28 cellular contexts compared by ENCODE assay signal in the genomic region with DNA sequence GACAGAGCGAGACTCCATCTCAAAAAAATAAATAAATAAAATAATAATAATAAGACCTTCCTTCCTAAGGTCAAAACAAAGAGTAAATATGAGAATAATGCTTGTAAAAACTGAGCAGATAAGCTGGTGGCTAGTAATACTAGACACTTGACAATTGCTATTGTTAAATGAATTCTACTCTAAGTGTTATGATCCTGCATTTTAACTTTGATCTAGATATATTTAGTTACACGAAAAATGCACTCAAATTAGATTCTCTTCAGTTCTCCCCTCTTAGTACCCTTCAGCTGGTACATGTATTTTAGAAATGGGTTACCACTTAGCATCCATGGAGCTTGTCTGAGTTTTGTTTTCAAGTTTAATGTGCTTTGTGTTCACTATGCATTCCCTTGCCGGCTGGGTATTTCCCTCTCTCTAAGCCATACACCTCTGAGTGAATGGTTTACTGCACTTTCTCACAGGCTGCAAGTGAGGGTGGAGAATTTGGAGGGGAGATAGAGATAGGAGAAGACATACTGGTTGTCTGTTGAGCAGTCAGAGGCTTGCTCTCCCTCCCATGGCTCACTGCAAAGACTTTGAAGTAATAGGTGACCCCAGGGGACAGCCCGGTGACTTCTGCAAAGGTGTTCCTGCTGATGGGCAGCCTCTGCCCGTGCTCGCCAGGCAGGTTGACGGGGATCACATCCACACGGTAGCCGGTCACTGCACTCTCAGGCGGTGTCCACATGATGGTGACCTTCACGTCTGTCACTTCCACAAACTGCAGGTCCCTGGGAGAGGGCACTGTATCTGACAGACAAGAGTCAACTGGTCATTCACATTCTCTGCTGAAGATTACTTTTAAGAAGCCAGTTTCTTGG. TPM values are rescaled to one million over a fixed set of nuclear protein-coding genes. Genes with fewer than 3 reads are reported as not detected.
A peak's percentile ranks its signal among the peaks of the same experiment; 100 is the strongest.
DNase-seq lines count a peak whose midpoint lies in the region; ATAC-seq, FAIRE-seq and TF ChIP-seq lines count a peak whose summit lies in the region.
"Had no signal": no experiment of that assay in that cellular context is flagged by ENCODE, and none has a peak within 500 bp of the region (broad histone marks: within the 10 kb centered on the region; RNA-seq: fewer than 3 reads in every experiment).

No MANE protein-coding gene starts in this region.

- peak overlapping the region; percentile 5 for H3K4me3 Mint-ChIP-seq in chondrocyte (ENCODE audit: unreplicated experiment)
- H3K4me3 Mint-ChIP-seq: activated CD4-positive, alpha-beta memory T cell treated with anti-CD3 and anti-CD28 coated beads, Interleukin-2, amount 10 ng/mL, durations not matched to agents 7 days and 5 days; CD4-positive, alpha-beta T cell; naive thymus-derived CD8-positive, alpha-beta T cell; stimulated activated naive B cell treated with anti-CD40 and anti-IgM and Interleukin-4, amounts not matched to agents 10 μg/mL and 1 μg/mL and 100 μg/mL, for 72 hours had no signal

- WGBS in HepG2 (ENCODE audit: low lambda C conversion rate), result 93% methylated on average over 9 of the region's 11 CpGs

- no peak overlapping the region for H3K9ac ChIP-seq in HepG2 (ENCODE audit: insufficient read depth, low read depth, low read length)

- peak overlapping the region; percentile 86 for H3K27ac Mint-ChIP-seq in chondrocyte (ENCODE audit: unreplicated experiment)
- H3K27ac Mint-ChIP-seq: activated CD4-positive, alpha-beta memory T cell treated with anti-CD3 and anti-CD28 coated beads, Interleukin-2, amount 10 ng/mL, durations not matched to agents 7 days and 5 days; activated naive CD4-positive, alpha-beta T cell treated with anti-CD3 and anti-CD28 coated beads, Interleukin-2, amount 50 U/mL, for 72 hours; CD4-positive, alpha-beta T cell; stimulated activated naive B cell treated with anti-CD40 and anti-IgM and Interleukin-4, amounts not matched to agents 10 μg/mL and 1 μg/mL and 100 μg/mL, for 72 hours had no signal

- H3K9me3 ChIP-seq in A673 (ENCODE audit: low read depth, low read length, poor library complexity, severe bottlenecking) (no peaks in the 10 kb centered on the region), HepG2 (ENCODE audit: low read length) (no peaks in the 10 kb centered on the region)
- H3K9me3 ChIP-seq: lower lobe of right lung, upper lobe of right lung had no signal

- peaks cover 98% of the 10 kb centered on the region for H3K36me3 ChIP-seq in A673 (ENCODE audit: insufficient read depth, low read length, poor library complexity, severe bottlenecking)
- H3K36me3 ChIP-seq in HepG2 (replicated peaks in 1 of 2; ENCODE audit: control insufficient read depth in 1 of 2, insufficient read depth in 2 of 2, low read length in 2 of 2), result peaks cover 50 to 97% of the 10 kb centered on the region in 2 experiments

- FAIRE-seq in HepG2 (lab: Jason Lieb, UNC), result no peak
- FAIRE-seq: D721Med, RCC 7860 had no signal

- BruUV-seq in A673 (replicated peaks; lab: Mats Ljungman, UMichigan), result TSS peak; percentile 4
- no TSS peak for BruUV-seq in HepG2 (replicated peaks; lab: Mats Ljungman, UMichigan)

- no peak overlapping the region for H2AFZ ChIP-seq in HepG2 (ENCODE audit: low read length)

- TF ChIP-seq POLR2A in HepG2 (IDR thresholded peaks at IDR 0.05; ENCODE audit: insufficient read depth in 1 of 2, low read depth in 2 of 2, low read length in 2 of 2), result peak in 1 of 2 experiments; percentile 43; a peak in 3 of 4 replicates

- H3K27ac ChIP-seq in A673 (ENCODE audit: low read depth, low read length, poor library complexity, severe bottlenecking) (peak overlapping the region; percentile 21), HepG2 (ENCODE audit: extremely low read length, insufficient read depth, low read length) (peak overlapping the region; percentile 13)
- H3K27ac ChIP-seq: lower lobe of right lung, upper lobe of right lung had no signal

- in situ Hi-C loops in HepG2 (cut with HindIII; ENCODE audit: extremely low pct_ligation_motif_present, low pct_unique_long_range_greater_than_20kb) (no loop called here), ACHN (cut with HindIII; ENCODE audit: low pct_ligation_motif_present, low pct_unique_long_range_greater_than_20kb, low sequenced_read_pairs) (no loop called here)

- intact Hi-C loops in A673 (cut with micrococcal nuclease; ENCODE audit: unreplicated experiment), result no loop called here
- intact Hi-C loops in HepG2 (cut with micrococcal nuclease; ENCODE audit: unreplicated experiment), result no loop called here

- H3K4me1 ChIP-seq in A673 (ENCODE audit: insufficient read depth, low read length, poor library complexity, severe bottlenecking) (peaks cover 25% of the 10 kb centered on the region), HepG2 (ENCODE audit: insufficient read depth, low read length) (peaks cover 65% of the 10 kb centered on the region)
- H3K4me1 ChIP-seq: lower lobe of right lung, upper lobe of right lung had no signal

- H3K79me2 ChIP-seq in HepG2 (ENCODE audit: insufficient read depth, low read length), result peaks cover 4% of the 10 kb centered on the region

- TF ChIP-seq CTCF in A673 (conservative IDR thresholded peaks at IDR 0.05; ENCODE audit: low read depth, low read length), result no peak
- TF ChIP-seq CTCF in chondrocyte (IDR thresholded peaks at IDR 0.05), result no peak
- TF ChIP-seq CTCF in HepG2 (CRISPR knock-in tag; IDR thresholded peaks at IDR 0.05), result no peak

- no peaks in the 10 kb centered on the region for H3K27me3 ChIP-seq in A673 (replicated peaks; ENCODE audit: insufficient read depth, low read depth, low read length, poor library complexity)
- no peaks in the 10 kb centered on the region for H3K27me3 ChIP-seq in HepG2 (ENCODE audit: control insufficient read depth in 1 of 2, insufficient read depth in 2 of 2, low read length in 2 of 2)
- H3K27me3 ChIP-seq: upper lobe of right lung had no signal

- H3K4me3 ChIP-seq in A673 (ENCODE audit: low read depth, low read length, poor library complexity, severe bottlenecking) (no peak overlapping the region), HepG2 (replicated peaks in 1 of 3; ENCODE audit: insufficient read depth in 1 of 3, low read depth in 2 of 3, low read length in 3 of 3) (no peak overlapping the region)
- H3K4me3 ChIP-seq: coronary artery, lower lobe of right lung, upper lobe of right lung had no signal

- H4K20me1 ChIP-seq in HepG2 (ENCODE audit: insufficient read depth, low read length), result peaks cover 9% of the 10 kb centered on the region; the same call in 1 of the 2 replicates

- POLR2A ChIA-PET in A673 (lab: Charles Lee; ENCODE audit: low non-redundant PET) (no interaction called here), HepG2 (lab: Yijun Ruan, JAX) (interaction anchor here (1.0 to 1.3 kb wide), 2 partner anchors 8 to 14 kb away, joined by 3 to 4 read pairs; no protein-coding TSS in a partner anchor)

- CTCF ChIA-PET in A673 (lab: Charles Lee), result no interaction called here
- CTCF ChIA-PET in HepG2 (lab: Yijun Ruan, JAX; ENCODE audit: low intra/inter-chr PET ratio, low total read pairs), result no interaction called here

- H3K4me1 Mint-ChIP-seq in chondrocyte (ENCODE audit: low read depth), result peaks cover 87% of the 10 kb centered on the region
- H3K4me1 Mint-ChIP-seq: naive thymus-derived CD8-positive, alpha-beta T cell; stimulated activated naive B cell treated with anti-CD40 and anti-IgM and Interleukin-4, amounts not matched to agents 10 μg/mL and 1 μg/mL and 100 μg/mL, for 72 hours had no signal

- no peaks in the 10 kb centered on the region for H3K27me3 Mint-ChIP-seq in chondrocyte (ENCODE audit: low read depth)
- H3K27me3 Mint-ChIP-seq: stimulated activated naive B cell treated with anti-CD40 and anti-IgM and Interleukin-4, amounts not matched to agents 10 μg/mL and 1 μg/mL and 100 μg/mL, for 72 hours had no signal

- no peak for DNase-seq in A673 (ENCODE audit: low spot score)
- DNase-seq in chondrocyte (ENCODE audit: low spot score), result no peak
- no peak for DNase-seq in HepG2 (ENCODE audit: low spot score)
- no peak for DNase-seq in ACHN
- no peak for DNase-seq in stimulated activated CD4-positive, alpha-beta T cell treated with anti-CD3 and anti-CD28 coated beads, Interleukin-4, amount 100 ng/mL, for 1 hour
- DNase-seq in NCI-H2196 treated with DMSO at 0.1 percent for 48 hours (lab: John Stamatoyannopoulos, UW; ENCODE audit: unreplicated experiment), result no peak
- DNase-seq: activated CD4-positive, alpha-beta memory T cell treated with anti-CD3 and anti-CD28 coated beads, Interleukin-2, amount 10 ng/mL, durations not matched to agents 7 days and 5 days; activated T-cell treated with anti-CD3 and anti-CD28 coated beads for 4 hours; CD4-positive, alpha-beta T cell; effector memory CD4-positive, alpha-beta T cell; foreskin melanocyte; HCEC 1CT; kidney glomerular epithelial cell; lower lobe of right lung; naive thymus-derived CD8-positive, alpha-beta T cell; NCI-H146; NCI-H2107; NCI-H446 treated with DMSO at 0.1 percent for 48 hours; NCI-H82; stimulated activated CD4-positive, alpha-beta T cell treated with anti-CD3 and anti-CD28 coated beads, Interleukin-15, amount 100 ng/mL, for 24 hours; stimulated activated naive B cell treated with anti-CD40 and anti-IgM and Interleukin-4, amounts not matched to agents 10 μg/mL and 1 μg/mL and 100 μg/mL, for 72 hours; upper lobe of right lung had no signal

- TF ChIP-seq RAD21 in HepG2 (CRISPR knock-in tag; IDR thresholded peaks at IDR 0.05), result no peak

- no peaks in the 10 kb centered on the region for H3K9me3 Mint-ChIP-seq in chondrocyte (ENCODE audit: low read depth)
- H3K9me3 Mint-ChIP-seq: activated CD4-positive, alpha-beta memory T cell treated with anti-CD3 and anti-CD28 coated beads, Interleukin-2, amount 10 ng/mL, durations not matched to agents 7 days and 5 days; activated naive CD4-positive, alpha-beta T cell treated with anti-CD3 and anti-CD28 coated beads, Interleukin-2, amount 50 U/mL, for 72 hours; CD4-positive, alpha-beta T cell; stimulated activated naive B cell treated with anti-CD40 and anti-IgM and Interleukin-4, amounts not matched to agents 10 μg/mL and 1 μg/mL and 100 μg/mL, for 72 hours had no signal

- peak; percentile 57 for ATAC-seq in HG03432 (IDR thresholded peaks at IDR 0.05; ENCODE audit: unreplicated experiment)
- ATAC-seq in HepG2, result peak; percentile 15
- ATAC-seq in GM19351 (IDR thresholded peaks at IDR 0.05; ENCODE audit: unreplicated experiment), result no peak
- ATAC-seq: activated naive CD4-positive, alpha-beta T cell treated with anti-CD3 and anti-CD28 coated beads, Interleukin-2, amount 50 U/mL, for 72 hours; lower lobe of right lung; naive thymus-derived CD8-positive, alpha-beta T cell; stimulated activated naive B cell treated with anti-CD40 and anti-IgM and Interleukin-4, amounts not matched to agents 10 μg/mL and 1 μg/mL and 100 μg/mL, for 72 hours; upper lobe of right lung had no signal

- no peak for TF ChIP-seq EP300 in HepG2 (IDR thresholded peaks at IDR 0.05; ENCODE audit: low read depth in 2 of 2, low read length in 2 of 2)
- TF ChIP-seq EP300 in HepG2 (CRISPR knock-in tag; IDR thresholded peaks at IDR 0.05; ENCODE audit: borderline replicate concordance), result no peak

- no peak overlapping the region for H3K4me2 ChIP-seq in HepG2 (ENCODE audit: low read depth, low read length)

- peaks cover 77% of the 10 kb centered on the region for H3K36me3 Mint-ChIP-seq in chondrocyte (ENCODE audit: low read depth)
- H3K36me3 Mint-ChIP-seq: activated naive CD4-positive, alpha-beta T cell treated with anti-CD3 and anti-CD28 coated beads, Interleukin-2, amount 50 U/mL, for 72 hours; naive thymus-derived CD8-positive, alpha-beta T cell; stimulated activated naive B cell treated with anti-CD40 and anti-IgM and Interleukin-4, amounts not matched to agents 10 μg/mL and 1 μg/mL and 100 μg/mL, for 72 hours had no signal

RNA-seq across cellular contexts. Expression of a gene that starts 29.9 kb away (rescaled TPM):
- total RNA-seq in A673 (2021) (1,570 and 2,058 TPM in 2 replicates), chondrocyte (30,644 to 36,263 TPM (median 31,288 TPM) in 3 replicates), HepG2 (2016; rRNA removed; fragmentation: Illumina TruSeq; extraction: Trizol) (1,029 and 1,847 TPM in 2 replicates)
- total RNA-seq in HepG2 (2016; cell fraction: cytosol; rRNA removed; fragmentation: Illumina TruSeq; extraction: Trizol; ENCODE audit: low read depth), result 126 and 147 TPM in 2 replicates
- total RNA-seq in HepG2 (2016; cell fraction: insoluble cytoplasmic fraction; rRNA removed; fragmentation: Illumina TruSeq; extraction: Trizol), result 854 and 1,853 TPM in 2 replicates
- 296 and 350 TPM in 2 replicates for total RNA-seq in HepG2 (2016; cell fraction: membrane; rRNA removed; fragmentation: Illumina TruSeq; extraction: Trizol)
- total RNA-seq in HepG2 (2016; cell fraction: nucleus; rRNA removed; fragmentation: Illumina TruSeq; extraction: Trizol), result 2,550 and 3,138 TPM in 2 replicates
- polyA plus RNA-seq in HepG2 (2011; rRNA removed), result 6,471 and 8,294 TPM in 2 replicates
- 5,228 and 6,020 TPM in 2 replicates for polyA plus RNA-seq in HepG2 (2011; cell fraction: cytosol; rRNA removed)
- polyA plus RNA-seq in HepG2 (2011; cell fraction: nucleus; rRNA removed), result 7,071 and 7,329 TPM in 2 replicates
- polyA plus RNA-seq in HepG2 (2012), result 6,919 and 7,291 TPM in 2 replicates
- 105 and 116 TPM in 2 replicates for polyA plus RNA-seq in HepG2 (2016; cell fraction: cytosol; fragmentation: Illumina TruSeq; extraction: Trizol; ENCODE audit: low read depth)
- polyA plus RNA-seq in HepG2 (2016; cell fraction: insoluble cytoplasmic fraction; fragmentation: Illumina TruSeq; extraction: Trizol; ENCODE audit: low read depth), result 930 and 1,012 TPM in 2 replicates
- 206 and 247 TPM in 2 replicates for polyA plus RNA-seq in HepG2 (2016; cell fraction: membrane; fragmentation: Illumina TruSeq; extraction: Trizol; ENCODE audit: low read depth)
- polyA plus RNA-seq in HepG2 (2016; cell fraction: nucleus; fragmentation: Illumina TruSeq; extraction: Trizol; ENCODE audit: insufficient read depth, low read depth), result 3,833 and 4,011 TPM in 2 replicates
- polyA minus RNA-seq in HepG2 (2011; rRNA and poly(A)+ RNA removed; ENCODE audit: low replicate concordance), result 4.7 and 8,343 TPM in 2 replicates
- polyA minus RNA-seq in HepG2 (2011; cell fraction: cytosol; rRNA and poly(A)+ RNA removed), result 6,416 and 9,415 TPM in 2 replicates
- 5,814 and 6,553 TPM in 2 replicates for polyA minus RNA-seq in HepG2 (2011; cell fraction: nucleus; rRNA and poly(A)+ RNA removed)
